1 cellular context compared by ENCODE assay signal in genomic region chr16:84742561-84743200, GRCh38.
TF ChIP-seq lines count a peak whose summit lies in the region.

No MANE protein-coding gene starts in this region.

TF ChIP-seq in HepG2, 621 proteins besides CTCF, POLR2A, EP300 and RAD21:
- no peak for TF ChIP-seq REST (IDR thresholded peaks at IDR 0.05; ENCODE audit: borderline replicate concordance in 1 of 2, low read depth in 1 of 2, low read length in 2 of 2)
- peak; percentile 78 for TF ChIP-seq RBM22 (optimal IDR thresholded peaks at IDR 0.05; ENCODE audit: low read length)
